Comparison of ENCODE assay signal across 1 cellular context in the genomic region with DNA sequence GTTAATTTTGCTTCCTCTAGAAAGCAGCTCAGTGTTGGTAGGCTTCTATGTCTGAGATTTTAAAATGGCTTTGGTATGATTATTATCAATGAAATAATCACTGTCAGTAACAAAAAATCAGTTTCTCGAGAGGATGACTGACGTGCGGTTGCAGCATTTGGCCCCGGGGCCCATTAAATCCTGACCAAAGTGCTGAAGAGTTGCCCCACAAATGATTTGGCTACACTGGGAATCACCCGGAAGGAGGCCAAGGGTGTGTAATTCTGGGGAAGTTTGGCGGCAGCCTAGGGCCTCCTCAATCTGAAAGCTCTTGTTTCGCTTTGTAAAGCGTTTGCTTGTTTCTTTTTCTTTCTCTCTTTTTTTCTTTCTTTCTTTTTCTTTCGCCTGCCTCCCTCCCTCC.
TF ChIP-seq lines count a peak whose summit lies in the region.

No MANE protein-coding gene starts in this region.

TF ChIP-seq in WTC11, 78 proteins besides CTCF, POLR2A, EP300 and RAD21 (continued from another document):
- TF ChIP-seq, protein P1, sequence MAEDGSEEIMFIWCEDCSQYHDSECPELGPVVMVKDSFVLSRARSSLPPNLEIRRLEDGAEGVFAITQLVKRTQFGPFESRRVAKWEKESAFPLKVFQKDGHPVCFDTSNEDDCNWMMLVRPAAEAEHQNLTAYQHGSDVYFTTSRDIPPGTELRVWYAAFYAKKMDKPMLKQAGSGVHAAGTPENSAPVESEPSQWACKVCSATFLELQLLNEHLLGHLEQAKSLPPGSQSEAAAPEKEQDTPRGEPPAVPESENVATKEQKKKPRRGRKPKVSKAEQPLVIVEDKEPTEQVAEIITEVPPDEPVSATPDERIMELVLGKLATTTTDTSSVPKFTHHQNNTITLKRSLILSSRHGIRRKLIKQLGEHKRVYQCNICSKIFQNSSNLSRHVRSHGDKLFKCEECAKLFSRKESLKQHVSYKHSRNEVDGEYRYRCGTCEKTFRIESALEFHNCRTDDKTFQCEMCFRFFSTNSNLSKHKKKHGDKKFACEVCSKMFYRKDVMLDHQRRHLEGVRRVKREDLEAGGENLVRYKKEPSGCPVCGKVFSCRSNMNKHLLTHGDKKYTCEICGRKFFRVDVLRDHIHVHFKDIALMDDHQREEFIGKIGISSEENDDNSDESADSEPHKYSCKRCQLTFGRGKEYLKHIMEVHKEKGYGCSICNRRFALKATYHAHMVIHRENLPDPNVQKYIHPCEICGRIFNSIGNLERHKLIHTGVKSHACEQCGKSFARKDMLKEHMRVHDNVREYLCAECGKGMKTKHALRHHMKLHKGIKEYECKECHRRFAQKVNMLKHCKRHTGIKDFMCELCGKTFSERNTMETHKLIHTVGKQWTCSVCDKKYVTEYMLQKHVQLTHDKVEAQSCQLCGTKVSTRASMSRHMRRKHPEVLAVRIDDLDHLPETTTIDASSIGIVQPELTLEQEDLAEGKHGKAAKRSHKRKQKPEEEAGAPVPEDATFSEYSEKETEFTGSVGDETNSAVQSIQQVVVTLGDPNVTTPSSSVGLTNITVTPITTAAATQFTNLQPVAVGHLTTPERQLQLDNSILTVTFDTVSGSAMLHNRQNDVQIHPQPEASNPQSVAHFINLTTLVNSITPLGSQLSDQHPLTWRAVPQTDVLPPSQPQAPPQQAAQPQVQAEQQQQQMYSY (CRISPR knock-in tag; IDR thresholded peaks at IDR 0.05): no peak
- no peak for TF ChIP-seq ELF4 (CRISPR knock-in tag; IDR thresholded peaks at IDR 0.05; ENCODE audit: low read depth)
